10 cellular contexts compared by ENCODE assay signal in genomic region chr5:14109041-14109747, GRCh38. TPM values are rescaled to one million over a fixed set of nuclear protein-coding genes. Genes with fewer than 3 reads are reported as not detected.
DNase-seq lines count a peak whose midpoint lies in the region; ATAC-seq and TF ChIP-seq lines count a peak whose summit lies in the region.
"Had no signal": no experiment of that assay in that cellular context is flagged by ENCODE, and none has a peak within 500 bp of the region (broad histone marks: within the 10 kb centered on the region; RNA-seq: fewer than 3 reads in every experiment).

No MANE protein-coding gene starts in this region.

- CTCF ChIA-PET in SK-N-SH (lab: Yijun Ruan, JAX), result interaction anchor here (0.6 to 4.0 kb wide), 24 partner anchors 10 to 289 kb away, joined by 3 to 52 read pairs (median 4); no protein-coding TSS in a partner anchor
- CTCF ChIA-PET in Panc1 (lab: Charles Lee), result interaction anchor here (1.2 kb wide), 1 partner anchor 74 kb away, joined by 3 read pairs; no protein-coding TSS in a partner anchor

- H3K9ac ChIP-seq in SK-N-SH, result no peak overlapping the region

- in situ Hi-C loops in Panc1 (cut with HindIII; ENCODE audit: low pct_unique_long_range_greater_than_20kb, low sequenced_read_pairs), result loop anchor here (10.0 to 25.0 kb wide), 2 partner anchors 66 to 122 kb away; no protein-coding TSS in a partner anchor

- no peaks in the 10 kb centered on the region for H3K9me2 ChIP-seq in SK-N-SH

- no peaks in the 10 kb centered on the region for H3K9me3 ChIP-seq in SK-N-SH
- peaks cover 5% of the 10 kb centered on the region; the same call in 1 of the 2 replicates for H3K9me3 ChIP-seq in Panc1 (ENCODE audit: control insufficient read depth, insufficient read depth, low read depth, low read length)
- H3K9me3 ChIP-seq: pancreas had no signal

- H4K20me1 ChIP-seq in SK-N-SH (ENCODE audit: insufficient read depth), result no peaks in the 10 kb centered on the region

- DNase-seq in SK-N-SH (no peak), Panc1 (ENCODE audit: low read depth, low spot score) (peak; percentile 50), kidney tubule cell (ENCODE audit: low spot score) (peak; percentile 79), COLO829 (ENCODE audit: low spot score) (no peak), NCI-H524 (lab: John Stamatoyannopoulos, UW) (no peak), GF-D8 (lab: John Stamatoyannopoulos, UW) (no peak)

- TF ChIP-seq RAD21 in SK-N-SH (IDR thresholded peaks at IDR 0.05; ENCODE audit: low read length), result no peak

- no TSS peak for BruUV-seq in Panc1 (replicated peaks; lab: Mats Ljungman, UMichigan)

- peak overlapping the region; percentile 65; the same call in 1 of the 2 replicates for H2AFZ ChIP-seq in SK-N-SH (ENCODE audit: low read depth)

- peaks cover 0 to 28% of the 10 kb centered on the region in 2 experiments; a peak in 1 of 4 replicates for H3K4me1 ChIP-seq in SK-N-SH (ENCODE audit: control insufficient read depth in 1 of 2, insufficient read depth in 2 of 2, low read depth in 1 of 2, low read length in 1 of 2)
- H3K4me1 ChIP-seq in Panc1 (ENCODE audit: control insufficient read depth, insufficient read depth, low read length), result peaks cover 51% of the 10 kb centered on the region

- ATAC-seq in SK-N-SH treated with all-trans-retinoic acid at 6 μM for 48 hours, result no peak
- ATAC-seq in HG02642 (IDR thresholded peaks at IDR 0.05; ENCODE audit: poor library complexity, unreplicated experiment), result peak; percentile 80
- no peak for ATAC-seq in Panc1

- H3K36me3 ChIP-seq in SK-N-SH (replicated peaks in 1 of 2; ENCODE audit: control insufficient read depth in 1 of 2, insufficient read depth in 2 of 2, low read length in 1 of 2) (no peaks in the 10 kb centered on the region), Panc1 (ENCODE audit: control insufficient read depth, insufficient read depth, low read length) (no peaks in the 10 kb centered on the region)
- H3K36me3 ChIP-seq: pancreas had no signal

- no peak for TF ChIP-seq CTCF in SK-N-SH (IDR thresholded peaks at IDR 0.05)
- no peak for TF ChIP-seq CTCF in Panc1 (IDR thresholded peaks at IDR 0.05)

- H3K27me3 ChIP-seq in SK-N-SH (ENCODE audit: insufficient read depth), result no peaks in the 10 kb centered on the region
- H3K27me3 ChIP-seq in Panc1 (ENCODE audit: control insufficient read depth, insufficient read depth, low read length), result no peaks in the 10 kb centered on the region
- H3K27me3 ChIP-seq: pancreas had no signal

- intact Hi-C loops in Panc1 (cut with micrococcal nuclease; ENCODE audit: unreplicated experiment), result loop anchor here (2.0 to 5.0 kb wide), 4 partner anchors 34 to 158 kb away; partner anchors contain the start of gene TRIO

- H3K4me2 ChIP-seq in SK-N-SH, result 0 out of 2 replicates have a peak overlapping the region, but pooled peaks have one; percentile 4

- peaks cover 30% of the 10 kb centered on the region for H3F3A ChIP-seq in SK-N-SH (replicated peaks; ENCODE audit: insufficient read depth)

- H3K4me3 ChIP-seq in SK-N-SH (ENCODE audit: low read depth in 2 of 2, low read length in 1 of 2) (no peak overlapping the region), Panc1 (ENCODE audit: low read depth in 2 of 2, low read length in 2 of 2) (no peak overlapping the region)

- no peaks in the 10 kb centered on the region; the same call in 1 of the 2 replicates for H3K79me2 ChIP-seq in SK-N-SH (ENCODE audit: insufficient read depth)

- H3K27ac ChIP-seq in SK-N-SH (ENCODE audit: low read depth in 2 of 2, low read length in 1 of 2) (peak overlapping the region in 1 of 2 experiments; percentile 11; a peak in 1 of 4 replicates), Panc1 (ENCODE audit: low read length) (peak overlapping the region; percentile 100)
- H3K27ac ChIP-seq: 22Rv1, pancreas had no signal

- 81% methylated on average over 8 of the region's 8 CpGs for WGBS in SK-N-SH (ENCODE audit: low lambda C conversion rate)

- POLR2A ChIA-PET in SK-N-SH (lab: Yijun Ruan, JAX), result no interaction called here
- POLR2A ChIA-PET in Panc1 (lab: Charles Lee), result interaction anchor here (0.6 to 1.6 kb wide), 2 partner anchors 36 to 142 kb away, joined by 3 to 29 read pairs; no protein-coding TSS in a partner anchor

- TF ChIP-seq EP300 in SK-N-SH (IDR thresholded peaks at IDR 0.05; ENCODE audit: borderline replicate concordance in 1 of 2, low read depth in 1 of 2, low read length in 1 of 2), result no peak

TF ChIP-seq in SK-N-SH, 30 proteins besides CTCF, POLR2A, EP300 and RAD21:
- TF ChIP-seq FOXM1 (IDR thresholded peaks at IDR 0.05; ENCODE audit: low read depth), result no peak
- no peak for TF ChIP-seq GABPA (IDR thresholded peaks at IDR 0.05; ENCODE audit: low read depth)

TF ChIP-seq in SK-N-SH treated with all-trans-retinoic acid at 6 μM for 48 hours, 23 proteins besides CTCF, POLR2A, EP300 and RAD21:
- TF ChIP-seq SNAI2 (CRISPR knock-in tag; IDR thresholded peaks at IDR 0.05) (no peak), ARNTL (CRISPR knock-in tag; IDR thresholded peaks at IDR 0.05; ENCODE audit: borderline replicate concordance, low read depth) (no peak), RARB (CRISPR knock-in tag; IDR thresholded peaks at IDR 0.05) (no peak), OSR1 (CRISPR knock-in tag; IDR thresholded peaks at IDR 0.05) (no peak), PATZ1 (CRISPR knock-in tag; IDR thresholded peaks at IDR 0.05; ENCODE audit: borderline replicate concordance) (no peak), ESRRG (CRISPR knock-in tag; IDR thresholded peaks at IDR 0.05) (no peak), ZC3H10 (CRISPR knock-in tag; IDR thresholded peaks at IDR 0.05) (no peak)
- TF ChIP-seq, protein P1, sequence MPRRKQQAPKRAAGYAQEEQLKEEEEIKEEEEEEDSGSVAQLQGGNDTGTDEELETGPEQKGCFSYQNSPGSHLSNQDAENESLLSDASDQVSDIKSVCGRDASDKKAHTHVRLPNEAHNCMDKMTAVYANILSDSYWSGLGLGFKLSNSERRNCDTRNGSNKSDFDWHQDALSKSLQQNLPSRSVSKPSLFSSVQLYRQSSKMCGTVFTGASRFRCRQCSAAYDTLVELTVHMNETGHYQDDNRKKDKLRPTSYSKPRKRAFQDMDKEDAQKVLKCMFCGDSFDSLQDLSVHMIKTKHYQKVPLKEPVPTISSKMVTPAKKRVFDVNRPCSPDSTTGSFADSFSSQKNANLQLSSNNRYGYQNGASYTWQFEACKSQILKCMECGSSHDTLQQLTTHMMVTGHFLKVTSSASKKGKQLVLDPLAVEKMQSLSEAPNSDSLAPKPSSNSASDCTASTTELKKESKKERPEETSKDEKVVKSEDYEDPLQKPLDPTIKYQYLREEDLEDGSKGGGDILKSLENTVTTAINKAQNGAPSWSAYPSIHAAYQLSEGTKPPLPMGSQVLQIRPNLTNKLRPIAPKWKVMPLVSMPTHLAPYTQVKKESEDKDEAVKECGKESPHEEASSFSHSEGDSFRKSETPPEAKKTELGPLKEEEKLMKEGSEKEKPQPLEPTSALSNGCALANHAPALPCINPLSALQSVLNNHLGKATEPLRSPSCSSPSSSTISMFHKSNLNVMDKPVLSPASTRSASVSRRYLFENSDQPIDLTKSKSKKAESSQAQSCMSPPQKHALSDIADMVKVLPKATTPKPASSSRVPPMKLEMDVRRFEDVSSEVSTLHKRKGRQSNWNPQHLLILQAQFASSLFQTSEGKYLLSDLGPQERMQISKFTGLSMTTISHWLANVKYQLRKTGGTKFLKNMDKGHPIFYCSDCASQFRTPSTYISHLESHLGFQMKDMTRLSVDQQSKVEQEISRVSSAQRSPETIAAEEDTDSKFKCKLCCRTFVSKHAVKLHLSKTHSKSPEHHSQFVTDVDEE (CRISPR knock-in tag; IDR thresholded peaks at IDR 0.05), result no peak

RNA-seq across cellular contexts. Expression of gene TRIO, which starts 33.9 kb away (rescaled TPM):
- polyA plus RNA-seq in SK-N-SH (2012; rRNA removed), result 225 and 229 TPM in 2 replicates
- 101 and 117 TPM in 2 replicates for polyA plus RNA-seq in SK-N-SH (2012; cell fraction: cytosol; rRNA removed)
- 1,118 and 1,202 TPM in 2 replicates for polyA plus RNA-seq in SK-N-SH (2012; cell fraction: nucleus; rRNA removed)
- 349 TPM for total RNA-seq in Panc1 (2021; ENCODE audit: unreplicated experiment)
- polyA plus RNA-seq in Panc1 (2012; ENCODE audit: insufficient read length), result 213 TPM

Comparison
In these comparisons a context has a peak if more than half of its experiments do, and no peak if none do; other contexts are left out.
1. DNase-seq: peak in Panc1 (single experiment) and kidney tubule cell (single experiment); none in SK-N-SH (single experiment), COLO829 (single experiment), NCI-H524 (0 of 2) and GF-D8 (single experiment).